15 cellular contexts compared by ENCODE assay signal in the genomic region with DNA sequence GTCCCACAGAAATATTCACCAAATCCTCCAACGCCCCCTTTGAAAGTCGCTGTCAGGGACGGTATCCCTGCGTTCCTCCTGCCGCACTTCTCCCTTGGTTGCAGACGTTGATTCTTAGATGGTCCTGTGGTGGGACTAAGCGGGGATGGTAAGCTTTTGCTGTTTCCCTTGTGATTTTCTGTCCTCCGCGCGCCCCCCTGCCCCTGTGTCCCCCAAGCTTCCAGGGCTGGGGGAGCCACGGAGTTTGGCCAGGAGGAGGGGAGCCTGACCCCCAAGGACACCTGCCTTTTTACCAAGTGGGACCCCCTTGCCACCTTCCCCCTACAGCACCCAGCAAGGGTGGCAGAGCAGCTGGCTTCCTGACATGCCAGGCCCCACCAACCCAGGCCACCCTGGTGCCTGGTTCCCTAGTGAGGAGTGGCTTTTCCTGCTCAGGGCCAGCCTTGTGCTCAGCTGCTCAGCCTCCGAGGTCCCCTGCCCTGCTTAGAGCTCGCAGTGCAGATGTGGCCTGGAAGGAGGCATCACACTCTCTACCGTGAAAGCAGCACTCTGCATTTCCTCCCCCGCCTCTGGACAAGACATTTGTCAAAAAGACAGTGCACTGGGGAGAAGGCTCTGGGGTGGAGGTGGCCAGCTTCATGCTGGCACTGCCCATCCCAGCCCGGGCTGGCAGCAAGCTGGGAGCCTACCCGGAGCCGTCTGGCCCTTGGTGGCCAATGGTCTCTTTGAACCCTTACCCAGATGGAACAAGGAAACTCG. TPM values are rescaled to one million over a fixed set of nuclear protein-coding genes. Genes with fewer than 3 reads are reported as not detected.
"Had no signal": no experiment of that assay in that cellular context is flagged by ENCODE, and none has a peak within 500 bp of the region (broad histone marks: within the 10 kb centered on the region; RNA-seq: fewer than 3 reads in every experiment).

No MANE protein-coding gene starts in this region.

- H3K27ac Mint-ChIP-seq: activated naive CD8-positive, alpha-beta T cell; dendritic cell treated with granulocyte-macrophage colony-stimulating factor and Interleukin-4, amounts not matched to agents 40 ng/mL and 50 ng/mL, for 4 days; natural killer cell treated with Interleukin-12 subunit alpha and Interleukin-12 subunit beta and Interleukin-15 and Interleukin-18, amount 100 ng/mL, for 72 hours; stimulated activated naive CD8-positive, alpha-beta T cell treated with anti-CD3 and anti-CD28 coated beads, Interleukin-15, amount 100 ng/mL, for 72 hours; T-helper 17 cell had no signal

- H3K4me3 Mint-ChIP-seq: activated naive CD8-positive, alpha-beta T cell; activated T-cell treated with anti-CD3 and anti-CD28 coated beads, Interleukin-2, amount 50 U/mL, for 4 hours; dendritic cell treated with granulocyte-macrophage colony-stimulating factor and Interleukin-4, amounts not matched to agents 40 ng/mL and 50 ng/mL, for 4 days; natural killer cell treated with Interleukin-12 subunit alpha and Interleukin-12 subunit beta and Interleukin-15 and Interleukin-18, amount 100 ng/mL, for 72 hours; stimulated activated naive CD8-positive, alpha-beta T cell treated with anti-CD3 and anti-CD28 coated beads, Interleukin-15, amount 100 ng/mL, for 72 hours; T-helper 17 cell had no signal

- H3K9me3 Mint-ChIP-seq: activated T-cell treated with anti-CD3 and anti-CD28 coated beads, Interleukin-2, amount 50 U/mL, for 4 hours; dendritic cell treated with granulocyte-macrophage colony-stimulating factor and Interleukin-4, amounts not matched to agents 40 ng/mL and 50 ng/mL, for 4 days; natural killer cell treated with Interleukin-12 subunit alpha and Interleukin-12 subunit beta and Interleukin-15 and Interleukin-18, amount 100 ng/mL, for 72 hours; stimulated activated naive CD8-positive, alpha-beta T cell treated with anti-CD3 and anti-CD28 coated beads, Interleukin-15, amount 100 ng/mL, for 72 hours had no signal

- H3K27me3 ChIP-seq: brain microvascular endothelial cell, ovary, tibial artery had no signal

- H3K9me3 ChIP-seq: ovary, tibial artery had no signal

- H3K36me3 Mint-ChIP-seq: activated naive CD8-positive, alpha-beta T cell; natural killer cell treated with Interleukin-12 subunit alpha and Interleukin-12 subunit beta and Interleukin-15 and Interleukin-18, amount 100 ng/mL, for 72 hours had no signal

- H3K27ac ChIP-seq: brain microvascular endothelial cell had no signal

- H3K36me3 ChIP-seq: brain microvascular endothelial cell, ovary, tibial artery had no signal

- DNase-seq: activated CD4-positive, alpha-beta T cell treated with anti-CD3 and anti-CD28 coated beads, Interleukin-2, amount 50 U/mL, for 1 hour; activated CD4-positive, CD25-positive, alpha-beta regulatory T cell; activated gamma-delta T cell; activated T-cell treated with anti-CD3 and anti-CD28 coated beads, Interleukin-2, amount 50 U/mL, for 4 hours; brain microvascular endothelial cell; head of caudate nucleus; left colon; stimulated activated CD4-positive, alpha-beta T cell treated with anti-CD3 and anti-CD28 coated beads, Interleukin-4, amount 100 ng/mL, for 4 hours; stimulated activated naive CD8-positive, alpha-beta T cell treated with anti-CD3 and anti-CD28 coated beads, Interleukin-15, amount 100 ng/mL, for 72 hours; T-helper 17 cell; tibial artery had no signal

- ATAC-seq: left colon; stimulated activated naive CD8-positive, alpha-beta T cell treated with anti-CD3 and anti-CD28 coated beads, Interleukin-15, amount 100 ng/mL, for 72 hours; T-helper 17 cell had no signal

- H3K4me1 Mint-ChIP-seq: stimulated activated naive CD8-positive, alpha-beta T cell treated with anti-CD3 and anti-CD28 coated beads, Interleukin-15, amount 100 ng/mL, for 72 hours had no signal

- H3K4me3 ChIP-seq: ovary, tibial artery had no signal

RNA-seq across cellular contexts. Expression of a gene that starts 49.4 kb away (rescaled TPM):
- total RNA-seq: activated T-cell treated with anti-CD3 and anti-CD28 coated beads, Interleukin-2, amount 50 U/mL, for 4 hours; natural killer cell treated with Interleukin-12 subunit alpha and Interleukin-12 subunit beta and Interleukin-15 and Interleukin-18, amount 100 ng/mL, for 72 hours; T-helper 17 cell had no signal
